ENCODE assay signal across 20 cellular contexts in genomic region chr5:148474025-148474511, GRCh38.
A peak's percentile ranks its signal among the peaks of the same experiment; 100 is the strongest.
DNase-seq lines count a peak whose midpoint lies in the region; ATAC-seq and TF ChIP-seq lines count a peak whose summit lies in the region.
"Had no signal": no experiment of that assay in that cellular context is flagged by ENCODE, and none has a peak within 500 bp of the region (broad histone marks: within the 10 kb centered on the region; RNA-seq: fewer than 3 reads in every experiment).

No MANE protein-coding gene starts in this region.

- 89% methylated on average over 8 of the region's 8 CpGs for WGBS in mammary epithelial cell (ENCODE audit: low coverage, missing lambda C conversion rate)
- WGBS in mesenchymal stem cell = 84% methylated on average over 8 of the region's 8 CpGs
- 48 to 58% methylated on average over 8 of the region's 8 CpGs for WGBS in aorta, 2 donors

- no peak overlapping the region for H3K23ac ChIP-seq in mesenchymal stem cell (ENCODE audit: low read length in 2 of 2)

- H3K27me3 Mint-ChIP-seq in MCF 10A (ENCODE audit: insufficient read depth, unreplicated experiment) = peaks cover 32% of the 10 kb centered on the region
- peaks cover 13% of the 10 kb centered on the region for H3K27me3 Mint-ChIP-seq in activated CD4-positive, alpha-beta memory T cell treated with anti-CD3 and anti-CD28 coated beads, Interleukin-2, amount 10 ng/mL, durations not matched to agents 7 days and 5 days
- peaks cover 20% of the 10 kb centered on the region for H3K27me3 Mint-ChIP-seq in activated T-cell treated with anti-CD3 and anti-CD28 coated beads, Interleukin-2, amount 50 U/mL, for 4 hours (ENCODE audit: low read depth)

- no peak overlapping the region for H3K27ac Mint-ChIP-seq in MCF 10A (ENCODE audit: low read depth, unreplicated experiment)
- H3K27ac Mint-ChIP-seq in activated CD4-positive, alpha-beta memory T cell treated with anti-CD3 and anti-CD28 coated beads, Interleukin-2, amount 10 ng/mL, durations not matched to agents 7 days and 5 days = no peak overlapping the region
- H3K27ac Mint-ChIP-seq: activated CD4-positive, alpha-beta T cell treated with anti-CD3 and anti-CD28 coated beads, Interleukin-2, amount 10 ng/mL, durations not matched to agents 7 days and 5 days; activated T-cell treated with anti-CD3 and anti-CD28 coated beads, Interleukin-2, amount 50 U/mL, for 72 hours; CD4-positive, CD25-positive, alpha-beta regulatory T cell; T-helper 2 cell treated with Interferon-gamma antibody and Interleukin-4, amounts not matched to agents 5 μg/mL and 100 μg/mL, for 36 hours had no signal

- H4K8ac ChIP-seq in mesenchymal stem cell (ENCODE audit: low read length) = no peak overlapping the region

- no peak overlapping the region for H2BK5ac ChIP-seq in mesenchymal stem cell (ENCODE audit: low read depth, low read length, poor library complexity, severe bottlenecking)

- H4K20me1 ChIP-seq in mammary epithelial cell (ENCODE audit: insufficient read depth, low read length) = no peaks in the 10 kb centered on the region

- H3K9me3 Mint-ChIP-seq in MCF 10A (ENCODE audit: unreplicated experiment) = no peaks in the 10 kb centered on the region
- H3K9me3 Mint-ChIP-seq in activated CD4-positive, alpha-beta memory T cell treated with anti-CD3 and anti-CD28 coated beads, Interleukin-2, amount 10 ng/mL, durations not matched to agents 7 days and 5 days = no peaks in the 10 kb centered on the region
- H3K9me3 Mint-ChIP-seq in activated T-cell treated with anti-CD3 and anti-CD28 coated beads, Interleukin-2, amount 50 U/mL, for 4 hours = no peaks in the 10 kb centered on the region
- H3K9me3 Mint-ChIP-seq: activated CD4-positive, alpha-beta T cell treated with anti-CD3 and anti-CD28 coated beads, Interleukin-2, amount 10 ng/mL, durations not matched to agents 7 days and 5 days; activated T-cell treated with anti-CD3 and anti-CD28 coated beads, Interleukin-2, amount 50 U/mL, for 72 hours; T-helper 2 cell treated with Interferon-gamma antibody and Interleukin-4, amounts not matched to agents 5 μg/mL and 100 μg/mL, for 36 hours had no signal

- H2AFZ ChIP-seq in mammary epithelial cell (ENCODE audit: low read depth, low read length) (no peak overlapping the region), mesenchymal stem cell (ENCODE audit: low read depth, low read length) (no peak overlapping the region)

- H3K9ac ChIP-seq in mammary epithelial cell (ENCODE audit: insufficient read depth, low read length) = no peak overlapping the region
- H3K9ac ChIP-seq in mesenchymal stem cell (ENCODE audit: low read length) = peak overlapping the region; percentile 41
- H3K9ac ChIP-seq: KMS-11 had no signal

- H3K4me2 ChIP-seq in mammary epithelial cell (ENCODE audit: insufficient read depth, low read depth, low read length) (no peak overlapping the region), mesenchymal stem cell (ENCODE audit: low read length, poor library complexity, severe bottlenecking) (no peak overlapping the region)
- H3K4me2 ChIP-seq: KMS-11 had no signal

- H3K18ac ChIP-seq in mesenchymal stem cell (ENCODE audit: low read depth in 1 of 2, low read length in 2 of 2) = no peak overlapping the region

- H3K4me1 Mint-ChIP-seq in MCF 10A (ENCODE audit: insufficient read depth, unreplicated experiment) = peaks cover 10% of the 10 kb centered on the region
- no peaks in the 10 kb centered on the region for H3K4me1 Mint-ChIP-seq in activated CD4-positive, alpha-beta memory T cell treated with anti-CD3 and anti-CD28 coated beads, Interleukin-2, amount 10 ng/mL, durations not matched to agents 7 days and 5 days
- H3K4me1 Mint-ChIP-seq in activated T-cell treated with anti-CD3 and anti-CD28 coated beads, Interleukin-2, amount 50 U/mL, for 4 hours (ENCODE audit: low read depth) = no peaks in the 10 kb centered on the region
- H3K4me1 Mint-ChIP-seq: activated CD4-positive, alpha-beta T cell treated with anti-CD3 and anti-CD28 coated beads, Interleukin-2, amount 10 ng/mL, durations not matched to agents 7 days and 5 days; CD4-positive, CD25-positive, alpha-beta regulatory T cell had no signal

- intact Hi-C loops in MCF 10A (cut with micrococcal nuclease) = no loop called here
- intact Hi-C loops in mammary epithelial cell (cut with micrococcal nuclease) = no loop called here
- intact Hi-C loops in aorta (cut with DNase I) = no loop called here

- no peak overlapping the region for H2BK15ac ChIP-seq in mesenchymal stem cell (ENCODE audit: low read depth, poor library complexity, severe bottlenecking)

- H3K9me3 ChIP-seq in mammary epithelial cell (replicated peaks; ENCODE audit: insufficient read depth, low read length) = no peaks in the 10 kb centered on the region
- H3K9me3 ChIP-seq in mesenchymal stem cell (ENCODE audit: control insufficient read depth, low read length) = no peaks in the 10 kb centered on the region
- H3K9me3 ChIP-seq in aorta (ENCODE audit: control insufficient read depth, low read length) = no peaks in the 10 kb centered on the region

- no peak overlapping the region for H3K14ac ChIP-seq in mesenchymal stem cell (ENCODE audit: low read length in 2 of 2)

- no peaks in the 10 kb centered on the region for H3K79me1 ChIP-seq in mesenchymal stem cell (replicated peaks; ENCODE audit: low read length, poor library complexity, severe bottlenecking)

- H3K27ac ChIP-seq in mammary epithelial cell (ENCODE audit: insufficient read depth, low read depth, low read length) (no peak overlapping the region), mesenchymal stem cell (ENCODE audit: low read length, poor library complexity, severe bottlenecking) (no peak overlapping the region), aorta (ENCODE audit: low read depth in 1 of 2, low read length in 2 of 2) (no peak overlapping the region)
- H3K27ac ChIP-seq: 22Rv1, KMS-11 had no signal

- H3K4me3 Mint-ChIP-seq in MCF 10A (ENCODE audit: unreplicated experiment) = no peak overlapping the region
- H3K4me3 Mint-ChIP-seq in activated CD4-positive, alpha-beta memory T cell treated with anti-CD3 and anti-CD28 coated beads, Interleukin-2, amount 10 ng/mL, durations not matched to agents 7 days and 5 days = no peak overlapping the region
- no peak overlapping the region for H3K4me3 Mint-ChIP-seq in activated T-cell treated with anti-CD3 and anti-CD28 coated beads, Interleukin-2, amount 50 U/mL, for 4 hours
- H3K4me3 Mint-ChIP-seq: activated CD4-positive, alpha-beta T cell treated with anti-CD3 and anti-CD28 coated beads, Interleukin-2, amount 10 ng/mL, durations not matched to agents 7 days and 5 days; activated T-cell treated with anti-CD3 and anti-CD28 coated beads, Interleukin-2, amount 50 U/mL, for 72 hours; CD4-positive, CD25-positive, alpha-beta regulatory T cell; T-helper 2 cell treated with Interferon-gamma antibody and Interleukin-4, amounts not matched to agents 5 μg/mL and 100 μg/mL, for 36 hours had no signal

- no peaks in the 10 kb centered on the region for H3K36me3 ChIP-seq in mammary epithelial cell (ENCODE audit: insufficient read depth, low read length)
- no peaks in the 10 kb centered on the region for H3K36me3 ChIP-seq in mesenchymal stem cell (ENCODE audit: control insufficient read depth in 1 of 2, insufficient read depth in 2 of 2, low read depth in 1 of 2, low read length in 2 of 2)
- no peaks in the 10 kb centered on the region for H3K36me3 ChIP-seq in aorta (ENCODE audit: control insufficient read depth in 1 of 2, insufficient read depth in 2 of 2, low read length in 1 of 2)

- no peak overlapping the region for H4K91ac ChIP-seq in mesenchymal stem cell (ENCODE audit: low read length)

- H2BK120ac ChIP-seq in mesenchymal stem cell (ENCODE audit: low read depth, low read length) = no peak overlapping the region

- H3K4me1 ChIP-seq in mammary epithelial cell (ENCODE audit: insufficient read depth, low read length) (no peaks in the 10 kb centered on the region), mesenchymal stem cell (ENCODE audit: control insufficient read depth, insufficient read depth, low read depth, low read length) (no peaks in the 10 kb centered on the region), aorta (ENCODE audit: control insufficient read depth in 1 of 2, insufficient read depth in 2 of 2, low read length in 2 of 2) (peaks cover 0 to 2% of the 10 kb centered on the region in 2 donors)

- TF ChIP-seq CTCF in MCF 10A (IDR thresholded peaks at IDR 0.05; ENCODE audit: unreplicated experiment) = no peak
- no peak for TF ChIP-seq CTCF in mammary epithelial cell (conservative IDR thresholded peaks at IDR 0.05 in 1 of 2, IDR thresholded peaks at IDR 0.05 in 1 of 2; ENCODE audit: extremely low read depth in 1 of 2, insufficient read depth in 1 of 2, low read depth in 1 of 2, low read length in 2 of 2)

- H3K4me3 ChIP-seq in mammary epithelial cell (replicated peaks in 1 of 3; ENCODE audit: insufficient read depth in 1 of 3, low read depth in 2 of 3, low read length in 3 of 3) = no peak overlapping the region
- peak overlapping the region in 1 of 2 experiments; percentile 68 for H3K4me3 ChIP-seq in mesenchymal stem cell (ENCODE audit: insufficient read depth in 1 of 2, low read depth in 1 of 2, low read length in 2 of 2)
- H3K4me3 ChIP-seq in aorta (ENCODE audit: low read length in 2 of 2) = no peak overlapping the region

- in situ Hi-C loops in mammary epithelial cell (cut with MboI; ENCODE audit: low sequenced_read_pairs in 2 of 2) = no loop called here

- no TSS peak for BruUV-seq in MCF 10A (replicated peaks; lab: Mats Ljungman, UMichigan)
- BruUV-seq in mammary epithelial cell (replicated peaks; lab: Mats Ljungman, UMichigan) = no TSS peak

- H3K27me3 ChIP-seq in mammary epithelial cell (ENCODE audit: insufficient read depth, low read length) = no peaks in the 10 kb centered on the region
- peaks cover 0 to 4% of the 10 kb centered on the region in 2 experiments for H3K27me3 ChIP-seq in mesenchymal stem cell (ENCODE audit: control insufficient read depth in 1 of 2, insufficient read depth in 1 of 2, low read length in 2 of 2)
- H3K27me3 ChIP-seq in aorta (ENCODE audit: control insufficient read depth in 1 of 2, insufficient read depth in 2 of 2, low read length in 1 of 2) = no peaks in the 10 kb centered on the region

- CTCF ChIA-PET in MCF 10A (lab: Yijun Ruan, JAX) (no interaction called here), mammary epithelial cell (lab: Charles Lee; ENCODE audit: low non-redundant PET) (no interaction called here)
- CTCF ChIA-PET in activated CD4-positive, alpha-beta memory T cell treated with anti-CD3 and anti-CD28 coated beads, Interleukin-2, amount 10 ng/mL, durations not matched to agents 7 days and 5 days (lab: Charles Lee) = no interaction called here

- peak; percentile 63 for DNase-seq in MCF 10A (ENCODE audit: unreplicated experiment)
- no peak for DNase-seq in mammary epithelial cell
- peak; percentile 36 for DNase-seq in fibroblast of gingiva (ENCODE audit: low read depth)
- no peak for DNase-seq in mesenchymal stem cell
- peak in 1 of 2 donors; percentile 86 for DNase-seq in aorta
- no peak for DNase-seq in activated CD4-positive, alpha-beta memory T cell treated with anti-CD3 and anti-CD28 coated beads, Interleukin-2, amount 10 ng/mL, durations not matched to agents 7 days and 5 days
- DNase-seq in activated T-cell treated with anti-CD3 and anti-CD28 coated beads, Interleukin-2, amount 50 U/mL, for 4 hours = no peak
- DNase-seq: activated CD4-positive, alpha-beta T cell treated with anti-CD3 and anti-CD28 coated beads, Interleukin-2, amount 10 ng/mL, durations not matched to agents 7 days and 5 days; activated T-cell treated with anti-CD3 and anti-CD28 coated beads, Interleukin-2, amount 50 U/mL, for 72 hours; amygdala; CD4-positive, CD25-positive, alpha-beta regulatory T cell; effector CD4-positive, alpha-beta T cell; foreskin melanocyte; NCI-H1694 treated with DMSO at 0.1 percent for 48 hours; NCI-H69; stimulated activated CD4-positive, alpha-beta T cell treated with anti-CD3 and anti-CD28 coated beads, Interleukin-4, amount 100 ng/mL, for 24 hours had no signal

- POLR2A ChIA-PET in MCF 10A (lab: Yijun Ruan, JAX) = no interaction called here
- POLR2A ChIA-PET in activated CD4-positive, alpha-beta memory T cell treated with anti-CD3 and anti-CD28 coated beads, Interleukin-2, amount 10 ng/mL, durations not matched to agents 7 days and 5 days (lab: Charles Lee) = no interaction called here

- no peak overlapping the region for H2BK12ac ChIP-seq in mesenchymal stem cell (ENCODE audit: low read length in 2 of 2)

- ATAC-seq in aorta (ENCODE audit: low FRiP score) (peak; percentile 91), HG03175 (IDR thresholded peaks at IDR 0.05; ENCODE audit: unreplicated experiment) (no peak)
- no peak for ATAC-seq in activated T-cell treated with anti-CD3 and anti-CD28 coated beads, Interleukin-2, amount 50 U/mL, for 4 hours
- ATAC-seq: activated T-cell treated with anti-CD3 and anti-CD28 coated beads, Interleukin-2, amount 50 U/mL, for 72 hours had no signal

- H3K79me2 ChIP-seq in mammary epithelial cell (ENCODE audit: insufficient read depth, low read length) = no peaks in the 10 kb centered on the region

- no peak overlapping the region for H3K4ac ChIP-seq in mesenchymal stem cell (ENCODE audit: low read depth in 1 of 2, low read length in 2 of 2)

- dilution Hi-C loops in mammary epithelial cell (cut with HindIII; ENCODE audit: low sequenced_read_pairs) = no loop called here

- H3K36me3 Mint-ChIP-seq in MCF 10A (ENCODE audit: insufficient read depth, unreplicated experiment) = no peaks in the 10 kb centered on the region
- no peaks in the 10 kb centered on the region for H3K36me3 Mint-ChIP-seq in activated CD4-positive, alpha-beta memory T cell treated with anti-CD3 and anti-CD28 coated beads, Interleukin-2, amount 10 ng/mL, durations not matched to agents 7 days and 5 days (ENCODE audit: low read depth)
- no peaks in the 10 kb centered on the region for H3K36me3 Mint-ChIP-seq in activated T-cell treated with anti-CD3 and anti-CD28 coated beads, Interleukin-2, amount 50 U/mL, for 4 hours (ENCODE audit: insufficient read depth)
- H3K36me3 Mint-ChIP-seq: CD4-positive, CD25-positive, alpha-beta regulatory T cell had no signal

- H2AK5ac ChIP-seq in mesenchymal stem cell (ENCODE audit: low read length, severe bottlenecking) = no peak overlapping the region

Comparison
In these comparisons a context has a peak if more than half of its experiments do, and no peak if none do; other contexts are left out.
1. DNase-seq: peak in MCF 10A (single experiment) and fibroblast of gingiva (single experiment); none in mammary epithelial cell (single experiment), mesenchymal stem cell (single experiment), activated CD4-positive, alpha-beta memory T cell treated with anti-CD3 and anti-CD28 coated beads, Interleukin-2, amount 10 ng/mL, durations not matched to agents 7 days and 5 days (single experiment) and activated T-cell treated with anti-CD3 and anti-CD28 coated beads, Interleukin-2, amount 50 U/mL, for 4 hours (single experiment).